Comparison of ENCODE assay signal across 20 cellular contexts in the genomic region with DNA sequence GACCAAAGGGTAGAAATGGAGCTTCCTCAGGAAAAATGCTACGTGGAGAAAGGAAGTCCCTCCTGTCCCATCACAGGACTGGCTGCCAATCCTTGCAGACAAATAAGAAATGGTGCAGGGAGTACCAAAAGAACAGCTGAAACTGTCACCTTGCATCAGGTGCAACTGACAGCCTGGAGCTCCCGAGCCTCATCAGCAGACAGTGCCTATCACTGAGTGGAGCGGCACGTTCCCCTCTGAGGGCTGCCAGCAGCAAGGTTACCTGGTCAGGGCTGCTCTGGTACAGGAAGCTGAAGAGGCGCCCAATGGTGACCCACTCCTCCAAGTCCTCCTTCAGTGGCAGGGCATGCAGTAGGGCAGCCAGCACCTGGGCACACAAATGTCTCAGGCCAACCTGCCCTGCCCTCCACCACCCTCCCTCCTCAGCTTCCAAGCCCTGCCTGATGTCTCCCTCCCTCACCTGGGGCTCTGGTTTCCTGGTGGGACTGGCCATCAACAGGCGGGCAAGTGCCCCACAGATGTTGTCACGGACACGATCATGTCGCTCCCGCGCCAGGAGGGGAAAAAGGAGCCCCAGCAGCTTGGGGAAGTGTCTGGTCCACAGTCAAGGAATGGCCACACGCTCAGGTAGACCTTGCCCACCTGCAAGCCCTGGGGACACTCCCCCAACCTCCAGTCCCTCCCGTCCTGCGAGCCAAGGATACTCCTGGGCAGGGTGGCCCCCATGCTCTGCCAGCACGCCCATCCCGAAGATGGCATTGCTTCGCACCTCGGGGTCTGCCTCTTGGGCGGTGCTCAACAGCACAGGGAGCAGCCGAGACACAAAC. TPM values are rescaled to one million over a fixed set of nuclear protein-coding genes. Genes with fewer than 3 reads are reported as not detected.
A peak's percentile ranks its signal among the peaks of the same experiment; 100 is the strongest.
DNase-seq lines count a peak whose midpoint lies in the region; ATAC-seq, FAIRE-seq and TF ChIP-seq lines count a peak whose summit lies in the region.
"Had no signal": no experiment of that assay in that cellular context is flagged by ENCODE, and none has a peak within 500 bp of the region (broad histone marks: within the 10 kb centered on the region; RNA-seq: fewer than 3 reads in every experiment).

No MANE protein-coding gene starts in this region.

- H3K36me3 ChIP-seq in kidney (ENCODE audit: control insufficient read depth in 1 of 2, insufficient read depth in 2 of 2, low read length in 2 of 2) (peaks cover 27 to 42% of the 10 kb centered on the region in 2 donors), MM.1S (replicated peaks; ENCODE audit: insufficient read depth, low read length) (no peaks in the 10 kb centered on the region)

- intact Hi-C loops in kidney (cut with DNase I): no loop called here

- no peaks in the 10 kb centered on the region for H3K27me3 Mint-ChIP-seq in activated naive CD4-positive, alpha-beta T cell treated with anti-CD3 and anti-CD28 coated beads, Interleukin-2, amount 10 ng/mL, durations not matched to agents 7 days and 5 days
- no peaks in the 10 kb centered on the region for H3K27me3 Mint-ChIP-seq in activated CD8-positive, alpha-beta T cell treated with anti-CD3 and anti-CD28 coated beads, Interleukin-2, amount 10 ng/mL, durations not matched to agents 7 days and 5 days (ENCODE audit: low read depth)
- no peaks in the 10 kb centered on the region for H3K27me3 Mint-ChIP-seq in type B pancreatic cell
- H3K27me3 Mint-ChIP-seq: activated B cell treated with CpG ODN at 0.5 μM for 24 hours had no signal

- peak overlapping the region; percentile 16 for H3K27ac Mint-ChIP-seq in activated naive CD4-positive, alpha-beta T cell treated with anti-CD3 and anti-CD28 coated beads, Interleukin-2, amount 10 ng/mL, durations not matched to agents 7 days and 5 days
- H3K27ac Mint-ChIP-seq in activated CD8-positive, alpha-beta T cell treated with anti-CD3 and anti-CD28 coated beads, Interleukin-2, amount 10 ng/mL, durations not matched to agents 7 days and 5 days: peak overlapping the region; percentile 52
- peak overlapping the region; percentile 68 for H3K27ac Mint-ChIP-seq in type B pancreatic cell

- FAIRE-seq in kidney (lab: Jason Lieb, UNC): no peak
- FAIRE-seq: endothelial cell of umbilical vein, frontal cortex, H54 had no signal

- TF ChIP-seq CTCF in kidney (IDR thresholded peaks at IDR 0.05; ENCODE audit: borderline replicate concordance, extremely low read depth, insufficient read depth) (no peak), type B pancreatic cell (conservative IDR thresholded peaks at IDR 0.05) (no peak), MM.1S (IDR thresholded peaks at IDR 0.05; ENCODE audit: low read length) (no peak)

- DNase-seq in activated naive CD4-positive, alpha-beta T cell treated with anti-CD3 and anti-CD28 coated beads, Interleukin-2, amount 10 ng/mL, durations not matched to agents 7 days and 5 days: no peak
- DNase-seq in activated naive CD4-positive, alpha-beta T cell treated with anti-CD3 and anti-CD28 coated beads, Interleukin-2, amount 50 U/mL, for 16 hours: no peak
- no peak for DNase-seq in activated CD8-positive, alpha-beta T cell treated with anti-CD3 and anti-CD28 coated beads, Interleukin-2, amount 10 ng/mL, durations not matched to agents 7 days and 5 days
- DNase-seq in kidney (peak; percentile 72), type B pancreatic cell (ENCODE audit: extremely low spot score, unreplicated experiment) (no peak), GOT3 (lab: John Stamatoyannopoulos, UW) (no peak), MM.1S (no peak)
- no peak for DNase-seq in stimulated activated CD4-positive, alpha-beta T cell treated with anti-CD3 and anti-CD28 coated beads, Interleukin-4, amount 100 ng/mL, for 1 hour
- DNase-seq: activated B cell treated with CpG ODN at 0.5 μM for 24 hours; Karpas-422; left ventricle myocardium inferior; NCI-H1105; NCI-H2171 treated with DMSO at 0.1 percent for 48 hours; NK-92 treated with Interleukin-12 subunit alpha and Interleukin-12 subunit beta, amount 100 ng/mL, for 24 hours; stimulated activated CD4-positive, alpha-beta T cell treated with anti-CD3 and anti-CD28 coated beads, Interleukin-12 subunit alpha, Interleukin-12 subunit beta, amount 100 ng/mL, for 4 hours; stomach had no signal

- H3K79me2 ChIP-seq in MM.1S (ENCODE audit: low read length): no peaks in the 10 kb centered on the region

- H3K9ac ChIP-seq in kidney (ENCODE audit: low read length in 2 of 2) (no peak overlapping the region), MM.1S (ENCODE audit: low read length) (no peak overlapping the region)

- H2AFZ ChIP-seq in MM.1S (ENCODE audit: low read length): no peak overlapping the region

- no peak for ATAC-seq in activated CD8-positive, alpha-beta T cell treated with anti-CD3 and anti-CD28 coated beads, Interleukin-2, amount 10 ng/mL, durations not matched to agents 7 days and 5 days

- H3K4me2 ChIP-seq in MM.1S (ENCODE audit: low read depth, low read length): no peak overlapping the region

- H3K4me3 ChIP-seq in kidney (ENCODE audit: low read length in 2 of 2) (no peak overlapping the region), MM.1S (ENCODE audit: low read length) (no peak overlapping the region)
- H3K4me3 ChIP-seq: left ventricle myocardium inferior, stomach had no signal

- no peak overlapping the region for H3K4me3 Mint-ChIP-seq in activated naive CD4-positive, alpha-beta T cell treated with anti-CD3 and anti-CD28 coated beads, Interleukin-2, amount 10 ng/mL, durations not matched to agents 7 days and 5 days
- H3K4me3 Mint-ChIP-seq in activated CD8-positive, alpha-beta T cell treated with anti-CD3 and anti-CD28 coated beads, Interleukin-2, amount 10 ng/mL, durations not matched to agents 7 days and 5 days: no peak overlapping the region
- H3K4me3 Mint-ChIP-seq in type B pancreatic cell: peak overlapping the region; percentile 34
- H3K4me3 Mint-ChIP-seq: activated B cell treated with CpG ODN at 0.5 μM for 24 hours had no signal

- CTCF ChIA-PET in activated naive CD4-positive, alpha-beta T cell treated with anti-CD3 and anti-CD28 coated beads, Interleukin-2, amount 10 ng/mL, durations not matched to agents 7 days and 5 days (lab: Charles Lee): interaction anchor here (1.0 kb wide), 1 partner anchor 19 kb away, joined by 3 read pairs; no protein-coding TSS in a partner anchor
- CTCF ChIA-PET in activated CD8-positive, alpha-beta T cell treated with anti-CD3 and anti-CD28 coated beads, Interleukin-2, amount 10 ng/mL, durations not matched to agents 7 days and 5 days (lab: Charles Lee): interaction anchor here (1.0 to 1.5 kb wide), 2 partner anchors 20 to 40 kb away, joined by 3 to 4 read pairs; a partner anchor contains a TSS

- H3K36me3 Mint-ChIP-seq in activated naive CD4-positive, alpha-beta T cell treated with anti-CD3 and anti-CD28 coated beads, Interleukin-2, amount 10 ng/mL, durations not matched to agents 7 days and 5 days: peaks cover 58% of the 10 kb centered on the region
- peaks cover 50% of the 10 kb centered on the region for H3K36me3 Mint-ChIP-seq in activated CD8-positive, alpha-beta T cell treated with anti-CD3 and anti-CD28 coated beads, Interleukin-2, amount 10 ng/mL, durations not matched to agents 7 days and 5 days (ENCODE audit: low read depth)
- H3K36me3 Mint-ChIP-seq in type B pancreatic cell: peaks cover 4% of the 10 kb centered on the region

- no peaks in the 10 kb centered on the region for H3K9me3 Mint-ChIP-seq in activated naive CD4-positive, alpha-beta T cell treated with anti-CD3 and anti-CD28 coated beads, Interleukin-2, amount 10 ng/mL, durations not matched to agents 7 days and 5 days
- H3K9me3 Mint-ChIP-seq in activated CD8-positive, alpha-beta T cell treated with anti-CD3 and anti-CD28 coated beads, Interleukin-2, amount 10 ng/mL, durations not matched to agents 7 days and 5 days (ENCODE audit: insufficient read depth): no peaks in the 10 kb centered on the region
- no peaks in the 10 kb centered on the region for H3K9me3 Mint-ChIP-seq in type B pancreatic cell
- H3K9me3 Mint-ChIP-seq: activated B cell treated with CpG ODN at 0.5 μM for 24 hours had no signal

- H3K9me2 ChIP-seq in MM.1S (replicated peaks; ENCODE audit: insufficient read depth, low read length): no peaks in the 10 kb centered on the region

- peaks cover 2% of the 10 kb centered on the region for H3K4me1 Mint-ChIP-seq in activated naive CD4-positive, alpha-beta T cell treated with anti-CD3 and anti-CD28 coated beads, Interleukin-2, amount 10 ng/mL, durations not matched to agents 7 days and 5 days
- H3K4me1 Mint-ChIP-seq in activated CD8-positive, alpha-beta T cell treated with anti-CD3 and anti-CD28 coated beads, Interleukin-2, amount 10 ng/mL, durations not matched to agents 7 days and 5 days (ENCODE audit: low read depth): peaks cover 2% of the 10 kb centered on the region
- peaks cover 9% of the 10 kb centered on the region for H3K4me1 Mint-ChIP-seq in type B pancreatic cell (ENCODE audit: unreplicated experiment)

- H4K20me1 ChIP-seq in MM.1S (ENCODE audit: insufficient read depth, low read length): no peaks in the 10 kb centered on the region

- H3K9me3 ChIP-seq in kidney (ENCODE audit: control insufficient read depth in 1 of 2, low read length in 2 of 2): no peaks in the 10 kb centered on the region
- no peaks in the 10 kb centered on the region for H3K9me3 ChIP-seq in MM.1S (replicated peaks; ENCODE audit: insufficient read depth, low read length)
- H3K9me3 ChIP-seq: left ventricle myocardium inferior, stomach had no signal

- POLR2A ChIA-PET in activated CD8-positive, alpha-beta T cell treated with anti-CD3 and anti-CD28 coated beads, Interleukin-2, amount 10 ng/mL, durations not matched to agents 7 days and 5 days (lab: Charles Lee): interaction anchor here (1.3 to 5.1 kb wide), 5 partner anchors 8 to 20 kb away, joined by 4 to 37 read pairs (median 12); a partner anchor contains a TSS

- peak overlapping the region; percentile 39 to 92 for H3K27ac ChIP-seq in kidney (ENCODE audit: low read depth in 2 of 2, low read length in 2 of 2)
- H3K27ac ChIP-seq in MM.1S (ENCODE audit: low read length): no peak overlapping the region

- H3K4me1 ChIP-seq in kidney (ENCODE audit: control insufficient read depth in 1 of 2, insufficient read depth in 1 of 2, low read depth in 1 of 2, low read length in 2 of 2): peaks cover 15 to 18% of the 10 kb centered on the region in 2 donors
- H3K4me1 ChIP-seq in MM.1S (ENCODE audit: low read length): no peaks in the 10 kb centered on the region

- H3K27me3 ChIP-seq in MM.1S (replicated peaks; ENCODE audit: insufficient read depth, low read length): no peaks in the 10 kb centered on the region
- H3K27me3 ChIP-seq: stomach had no signal

- no peaks in the 10 kb centered on the region for H3F3A ChIP-seq in MM.1S (ENCODE audit: insufficient read depth, low read length)

RNA-seq across cellular contexts. Expression of a gene that starts 7.2 kb away (rescaled TPM):
- 10 to 100 TPM; 56.3 to 60.1 TPM for total RNA-seq in activated CD8-positive, alpha-beta T cell treated with anti-CD3 and anti-CD28 coated beads, Interleukin-2, amount 10 ng/mL, durations not matched to agents 7 days and 5 days
- total RNA-seq in kidney (49.5 TPM), type B pancreatic cell (ENCODE audit: low replicate concordance) (49.0 and 67.1 TPM in 2 replicates)
- 22.2 TPM for polyA plus RNA-seq in kidney (ENCODE audit: insufficient read depth, low read depth, low replicate concordance)

RNA-seq across cellular contexts. Expression of a gene that starts 9.6 kb away (rescaled TPM):
- total RNA-seq in activated CD8-positive, alpha-beta T cell treated with anti-CD3 and anti-CD28 coated beads, Interleukin-2, amount 10 ng/mL, durations not matched to agents 7 days and 5 days: 10 to 100 TPM; 54.5 to 58.6 TPM
- total RNA-seq in kidney (39.9 TPM), type B pancreatic cell (ENCODE audit: low replicate concordance) (84.2 and 221 TPM in 2 replicates)
- 51.4 TPM for polyA plus RNA-seq in kidney (ENCODE audit: insufficient read depth, low read depth, low replicate concordance)
- total RNA-seq: Daoy had no signal

RNA-seq across cellular contexts. Expression of a gene that starts 13.8 kb away (rescaled TPM):
- total RNA-seq in activated CD8-positive, alpha-beta T cell treated with anti-CD3 and anti-CD28 coated beads, Interleukin-2, amount 10 ng/mL, durations not matched to agents 7 days and 5 days: 10 to 100 TPM; 29.3 to 32.8 TPM
- total RNA-seq in kidney: 83.6 TPM
- 41.1 TPM for polyA plus RNA-seq in kidney (ENCODE audit: insufficient read depth, low read depth, low replicate concordance)
- 50.5 and 60.7 TPM in 2 replicates for total RNA-seq in type B pancreatic cell (ENCODE audit: low replicate concordance)

RNA-seq across cellular contexts. Expression of a gene that starts 20.4 kb away (rescaled TPM):
- 100 to 1,000 TPM; 221 to 242 TPM for total RNA-seq in activated CD8-positive, alpha-beta T cell treated with anti-CD3 and anti-CD28 coated beads, Interleukin-2, amount 10 ng/mL, durations not matched to agents 7 days and 5 days
- total RNA-seq in kidney: 141 TPM
- 88.9 TPM for polyA plus RNA-seq in kidney (ENCODE audit: insufficient read depth, low read depth, low replicate concordance)
- total RNA-seq in type B pancreatic cell (ENCODE audit: low replicate concordance): 60.0 and 63.4 TPM in 2 replicates

RNA-seq across cellular contexts. Expression of a gene that starts 24.0 kb away (rescaled TPM):
- not detected for total RNA-seq in activated CD8-positive, alpha-beta T cell treated with anti-CD3 and anti-CD28 coated beads, Interleukin-2, amount 10 ng/mL, durations not matched to agents 7 days and 5 days
- total RNA-seq in kidney: 0.38 TPM
- polyA plus RNA-seq in kidney (ENCODE audit: insufficient read depth, low read depth, low replicate concordance): not detected
- total RNA-seq in type B pancreatic cell (ENCODE audit: low replicate concordance): 0.48 and 0.53 TPM in 2 replicates
- total RNA-seq: Daoy, frontal cortex, left ventricle myocardium inferior had no signal
- polyA plus RNA-seq: stomach had no signal

Comparison
In these comparisons a context has a peak if more than half of its experiments do, and no peak if none do; other contexts are left out.
1. H3K27ac Mint-ChIP-seq: peak in every context shown above with its lines; median percentile 68 in type B pancreatic cell; 52 in activated CD8-positive, alpha-beta T cell treated with anti-CD3 and anti-CD28 coated beads, Interleukin-2, amount 10 ng/mL, durations not matched to agents 7 days and 5 days; 16 in activated naive CD4-positive, alpha-beta T cell treated with anti-CD3 and anti-CD28 coated beads, Interleukin-2, amount 10 ng/mL, durations not matched to agents 7 days and 5 days.